Comparison of ENCODE assay signal across 8 cellular contexts in the genomic region with DNA sequence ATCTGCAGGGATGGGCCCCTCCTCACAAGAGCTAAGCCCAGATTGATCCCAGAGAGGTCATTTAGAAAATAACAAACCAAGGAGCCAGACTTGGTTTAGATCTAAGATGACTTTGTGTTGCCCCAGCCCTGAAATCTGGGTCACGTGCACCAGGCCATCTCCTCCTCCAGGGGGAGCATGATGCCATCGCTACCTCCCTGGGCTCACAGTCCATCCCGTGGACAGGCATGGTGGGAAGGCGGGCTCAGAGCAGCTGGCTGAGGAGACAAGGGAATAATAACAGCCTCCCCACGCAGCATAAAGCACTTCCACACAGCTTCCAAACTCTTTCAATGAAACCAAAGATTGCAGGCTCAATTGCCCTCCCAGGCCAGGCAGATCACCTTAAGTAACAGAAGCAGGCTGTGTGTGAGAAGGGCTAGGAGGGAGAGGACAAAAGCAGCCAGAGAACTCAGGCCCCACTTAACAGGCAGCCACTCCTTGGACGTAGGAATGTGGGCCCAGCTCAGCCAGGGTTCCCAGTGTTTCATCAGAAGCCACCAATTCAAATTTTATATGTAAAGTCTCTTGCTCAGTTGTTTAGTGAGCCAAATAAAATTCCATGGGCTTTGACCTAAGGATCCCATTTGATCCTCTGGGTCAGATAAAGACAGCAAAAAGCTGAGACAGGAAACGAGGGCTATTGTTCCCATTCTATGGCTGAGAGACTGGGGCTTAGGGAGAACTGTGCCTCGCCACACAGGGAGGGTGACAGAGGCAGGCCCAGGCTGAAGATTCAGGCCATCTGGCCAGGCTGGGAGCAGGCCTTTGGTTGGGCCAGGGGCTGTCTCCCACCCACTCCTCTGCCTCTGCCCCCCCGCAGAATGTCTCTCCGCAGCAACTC.
DNase-seq lines count a peak whose midpoint lies in the region; ATAC-seq, FAIRE-seq and TF ChIP-seq lines count a peak whose summit lies in the region.

No MANE protein-coding gene starts in this region.

- no peaks in the 10 kb centered on the region for H3K9me3 Mint-ChIP-seq in endodermal cell
- H3K9me3 Mint-ChIP-seq in naive thymus-derived CD4-positive, alpha-beta T cell: no peaks in the 10 kb centered on the region

- H3F3A ChIP-seq in PC-9 (ENCODE audit: insufficient read depth, low read depth): peaks cover 6% of the 10 kb centered on the region; the same call in 1 of the 2 replicates

- peak overlapping the region; percentile 95 for H3K27ac Mint-ChIP-seq in endodermal cell
- H3K27ac Mint-ChIP-seq in naive thymus-derived CD4-positive, alpha-beta T cell: no peak overlapping the region

- H3K27me3 ChIP-seq in PC-9 (ENCODE audit: insufficient read depth, low read depth): no peaks in the 10 kb centered on the region
- H3K27me3 ChIP-seq in endodermal cell (ENCODE audit: control insufficient read depth, insufficient read depth, low read length, poor library complexity, severe bottlenecking): no peaks in the 10 kb centered on the region
- H3K27me3 ChIP-seq in naive thymus-derived CD4-positive, alpha-beta T cell (ENCODE audit: control insufficient read depth in 2 of 2, insufficient read depth in 2 of 2, low read length in 2 of 2): no peaks in the 10 kb centered on the region

- WGBS in endodermal cell (ENCODE audit: insufficient coverage in 1 of 2, insufficient read length in 1 of 2), 2 experiments: 34 to 54% methylated on average over 3 to 10 of the region's 10 CpGs

- TF ChIP-seq POLR2A in GM12892 (IDR thresholded peaks at IDR 0.05; ENCODE audit: low read depth, low read length): no peak

- no peak overlapping the region for H3K9ac ChIP-seq in endodermal cell (ENCODE audit: extremely low read depth, low read length, poor library complexity, severe bottlenecking)

- no peak overlapping the region for H3K4me3 Mint-ChIP-seq in endodermal cell
- H3K4me3 Mint-ChIP-seq in naive thymus-derived CD4-positive, alpha-beta T cell: no peak overlapping the region

- ATAC-seq in naive thymus-derived CD4-positive, alpha-beta T cell: no peak
- ATAC-seq in HG03469 (IDR thresholded peaks at IDR 0.05; ENCODE audit: unreplicated experiment): no peak

- H3K4me1 Mint-ChIP-seq in endodermal cell: peaks cover 31% of the 10 kb centered on the region
- H3K4me1 Mint-ChIP-seq in naive thymus-derived CD4-positive, alpha-beta T cell: peaks cover 0 to 5% (median 0%) of the 10 kb centered on the region in 7 donors

- H2AFZ ChIP-seq in PC-9: no peak overlapping the region

- H3K27me3 Mint-ChIP-seq in endodermal cell (ENCODE audit: insufficient read depth): no peaks in the 10 kb centered on the region
- peaks cover 0 to 4% (median 0%) of the 10 kb centered on the region in 5 donors for H3K27me3 Mint-ChIP-seq in naive thymus-derived CD4-positive, alpha-beta T cell

- H3K4me1 ChIP-seq in PC-9 (replicated peaks; ENCODE audit: insufficient read depth): peaks cover 19% of the 10 kb centered on the region
- peaks cover 19% of the 10 kb centered on the region for H3K4me1 ChIP-seq in endodermal cell (ENCODE audit: control insufficient read depth, insufficient read depth, low read length)
- H3K4me1 ChIP-seq in naive thymus-derived CD4-positive, alpha-beta T cell (ENCODE audit: control insufficient read depth in 2 of 2, insufficient read depth in 2 of 2, low read length in 2 of 2): no peaks in the 10 kb centered on the region

- POLR2A ChIA-PET in PC-9 (lab: Charles Lee; ENCODE audit: unreplicated experiment): no interaction called here
- POLR2A ChIA-PET in naive thymus-derived CD4-positive, alpha-beta T cell (lab: Charles Lee): no interaction called here

- no peaks in the 10 kb centered on the region for H3K79me2 ChIP-seq in PC-9 (ENCODE audit: low read depth)

- H3K9me2 ChIP-seq in PC-9 (ENCODE audit: insufficient read depth): no peaks in the 10 kb centered on the region

- no peak for FAIRE-seq in GM12892 (lab: Jason Lieb, UNC)

- no peak overlapping the region for H3K4me3 ChIP-seq in PC-9
- H3K4me3 ChIP-seq in endodermal cell (ENCODE audit: low read length): no peak overlapping the region
- H3K4me3 ChIP-seq in naive thymus-derived CD4-positive, alpha-beta T cell (ENCODE audit: low read length): no peak overlapping the region

- BruUV-seq in PC-9 (replicated peaks; lab: Mats Ljungman, UMichigan): no TSS peak

- H3K4me2 ChIP-seq in PC-9: 0 out of 2 replicates have a peak overlapping the region, but pooled peaks have one; percentile 7

- H4K20me1 ChIP-seq in PC-9 (ENCODE audit: insufficient read depth): no peaks in the 10 kb centered on the region

- DNase-seq in GM12892 (ENCODE audit: insufficient read length) (peak; percentile 49), PC-9 (peak in 1 of 2 experiments; percentile 52), endodermal cell (peak; percentile 92), mucosa of gallbladder (ENCODE audit: low spot score) (peak; percentile 29), T-helper 1 cell (no peak)
- no peak for DNase-seq in naive thymus-derived CD4-positive, alpha-beta T cell

- no peak overlapping the region; the same call in 1 of the 2 replicates for H3K27ac ChIP-seq in C4-2B
- H3K27ac ChIP-seq in PC-9: no peak overlapping the region
- H3K27ac ChIP-seq in endodermal cell (ENCODE audit: low read depth, low read length): peak overlapping the region; percentile 38
- H3K27ac ChIP-seq in naive thymus-derived CD4-positive, alpha-beta T cell (ENCODE audit: low read depth, low read length): no peak overlapping the region

- CTCF ChIA-PET in PC-9 (lab: Charles Lee): interaction anchor here (0.9 to 1.0 kb wide), 2 partner anchors 11 to 57 kb away, joined by 3 to 4 read pairs; no protein-coding TSS in a partner anchor
- CTCF ChIA-PET in naive thymus-derived CD4-positive, alpha-beta T cell (lab: Charles Lee): no interaction called here

- TF ChIP-seq CTCF in C4-2B (conservative IDR thresholded peaks at IDR 0.05): peak; percentile 88
- peak; percentile 81 for TF ChIP-seq CTCF in PC-9 (conservative IDR thresholded peaks at IDR 0.05)
- peak; percentile 83 for TF ChIP-seq CTCF in endodermal cell (conservative IDR thresholded peaks at IDR 0.05)

- peaks cover 9% of the 10 kb centered on the region for H3K36me3 Mint-ChIP-seq in endodermal cell (ENCODE audit: low read depth)
- no peaks in the 10 kb centered on the region for H3K36me3 Mint-ChIP-seq in naive thymus-derived CD4-positive, alpha-beta T cell

- H3K36me3 ChIP-seq in PC-9 (ENCODE audit: low read depth) (no peaks in the 10 kb centered on the region), endodermal cell (ENCODE audit: control insufficient read depth, insufficient read depth, low read length) (no peaks in the 10 kb centered on the region)
- no peaks in the 10 kb centered on the region for H3K36me3 ChIP-seq in naive thymus-derived CD4-positive, alpha-beta T cell (ENCODE audit: control insufficient read depth in 2 of 3, insufficient read depth in 3 of 3, low read length in 3 of 3)

- intact Hi-C loops in PC-9 (cut with micrococcal nuclease; ENCODE audit: unreplicated experiment): no loop called here
- intact Hi-C loops in naive thymus-derived CD4-positive, alpha-beta T cell (cut with micrococcal nuclease): no loop called here

- H3K9me3 ChIP-seq in PC-9 (ENCODE audit: insufficient read depth, low read depth) (no peaks in the 10 kb centered on the region), endodermal cell (ENCODE audit: control insufficient read depth, low read length) (no peaks in the 10 kb centered on the region)
- no peaks in the 10 kb centered on the region for H3K9me3 ChIP-seq in naive thymus-derived CD4-positive, alpha-beta T cell (ENCODE audit: control insufficient read depth in 2 of 3, low read length in 3 of 3)

Comparison
In these comparisons a context has a peak if more than half of its experiments do, and no peak if none do; other contexts are left out.
1. DNase-seq: peak in GM12892 (single experiment), endodermal cell (single experiment) and mucosa of gallbladder (single experiment); none in T-helper 1 cell (0 of 5) and naive thymus-derived CD4-positive, alpha-beta T cell (0 of 9).
2. Peak in every context shown above with its lines, with median percentiles within 50 percentile points of each other: CTCF ChIP-seq.